ENCODE assay signal across 32 cellular contexts in the genomic region with DNA sequence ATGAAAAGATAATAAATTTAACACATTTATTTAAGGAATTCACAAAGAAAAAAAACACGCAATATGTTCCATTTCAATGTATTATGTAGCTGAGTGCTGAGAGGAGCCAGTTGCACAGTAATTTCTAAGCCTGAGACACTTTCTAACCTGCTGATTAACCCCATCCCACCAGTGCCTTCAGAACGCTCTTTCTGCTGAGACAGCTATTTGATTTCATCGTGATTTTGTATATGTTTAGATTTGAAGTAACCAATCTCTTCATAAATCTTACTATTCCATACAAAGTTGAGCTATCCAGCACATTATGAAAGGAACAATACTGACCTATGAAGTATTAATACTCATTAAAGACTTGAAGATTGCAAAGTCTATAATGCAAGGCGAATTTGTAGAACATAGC.
"Had no signal": no experiment of that assay in that cellular context is flagged by ENCODE, and none has a peak within 500 bp of the region (broad histone marks: within the 10 kb centered on the region; RNA-seq: fewer than 3 reads in every experiment).

No MANE protein-coding gene starts in this region.

- DNase-seq: naive thymus-derived CD4-positive, alpha-beta T cell; natural killer cell; nucleus accumbens; posterior cingulate gyrus; psoas muscle; right cardiac atrium; spleen; stimulated activated CD4-positive, alpha-beta T cell treated with anti-CD3 and anti-CD28 coated beads, Interleukin-12 subunit alpha, Interleukin-12 subunit beta, amount 100 ng/mL, for 4 hours; stimulated activated CD4-positive, alpha-beta T cell treated with anti-CD3 and anti-CD28 coated beads, Interleukin-1b, Interleukin-23, amount 100 ng/mL, for 48 hours; stimulated activated CD4-positive, alpha-beta T cell treated with anti-CD3 and anti-CD28 coated beads, Interleukin-4, amount 100 ng/mL, for 1 hour; stimulated activated CD4-positive, alpha-beta T cell treated with anti-CD3 and anti-CD28 coated beads, Interleukin-4, amount 100 ng/mL, for 4 hours; stimulated activated CD8-positive, alpha-beta memory T cell treated with anti-CD3 and anti-CD28 coated beads, Interleukin-4, amount 100 ng/mL, for 48 hours; stimulated activated naive CD4-positive, alpha-beta T cell; stimulated activated naive CD8-positive, alpha-beta T cell treated with anti-CD3 and anti-CD28 coated beads, Interleukin-15, amount 100 ng/mL, for 72 hours; stimulated activated naive CD8-positive, alpha-beta T cell treated with anti-CD3 and anti-CD28 coated beads, Interleukin-15, Interleukin-2, amounts not matched to agents 100 U/mL and 50 U/mL, for 24 hours; substantia nigra; testis; tibial artery; transverse colon; upper lobe of right lung; uterus had no signal

- H3K9ac ChIP-seq: parathyroid adenoma had no signal

- H3K27me3 Mint-ChIP-seq: naive thymus-derived CD4-positive, alpha-beta T cell; progenitor cell of endocrine pancreas; stimulated activated memory B cell treated with anti-CD40 and anti-IgM and Interleukin-4, amounts not matched to agents 10 μg/mL and 1 μg/mL and 100 μg/mL, for 72 hours; stimulated activated naive CD8-positive, alpha-beta T cell treated with anti-CD3 and anti-CD28 coated beads, Interleukin-15, amount 100 ng/mL, for 72 hours; type B pancreatic cell had no signal

- H3K36me3 Mint-ChIP-seq: naive thymus-derived CD4-positive, alpha-beta T cell; natural killer cell; stimulated activated memory B cell treated with anti-CD40 and anti-IgM and Interleukin-4, amounts not matched to agents 10 μg/mL and 1 μg/mL and 100 μg/mL, for 72 hours; type B pancreatic cell had no signal

- H3K27ac ChIP-seq: neutrophil, parathyroid adenoma, psoas muscle, skin epidermis, spleen, suprapubic skin, testis, tibial artery, transverse colon, upper lobe of right lung, uterus had no signal

- H3K9me3 Mint-ChIP-seq: nephron, neural crest cell, type B pancreatic cell had no signal

- H3K4me2 ChIP-seq: smooth muscle cell had no signal

- H3K4me1 ChIP-seq: parathyroid adenoma, psoas muscle, spleen, suprapubic skin, testis, tibial artery, transverse colon, upper lobe of right lung, uterus had no signal

- H3K4me3 Mint-ChIP-seq: naive thymus-derived CD4-positive, alpha-beta T cell; natural killer cell; nephron; neural crest cell; stimulated activated memory B cell treated with anti-CD40 and anti-IgM and Interleukin-4, amounts not matched to agents 10 μg/mL and 1 μg/mL and 100 μg/mL, for 72 hours; stimulated activated naive CD8-positive, alpha-beta T cell treated with anti-CD3 and anti-CD28 coated beads, Interleukin-15, amount 100 ng/mL, for 72 hours; type B pancreatic cell had no signal

- H3K36me3 ChIP-seq: neutrophil, spleen, suprapubic skin, tibial artery, transverse colon, upper lobe of right lung, uterus had no signal

- H3K4me3 ChIP-seq: psoas muscle, skin epidermis, smooth muscle cell, spleen, suprapubic skin, testis, tibial artery, transverse colon, upper lobe of right lung, uterus had no signal

- H3K27ac Mint-ChIP-seq: naive thymus-derived CD4-positive, alpha-beta T cell; natural killer cell; nephron; progenitor cell of endocrine pancreas; stimulated activated memory B cell treated with anti-CD40 and anti-IgM and Interleukin-4, amounts not matched to agents 10 μg/mL and 1 μg/mL and 100 μg/mL, for 72 hours; stimulated activated naive CD8-positive, alpha-beta T cell treated with anti-CD3 and anti-CD28 coated beads, Interleukin-15, amount 100 ng/mL, for 72 hours; type B pancreatic cell had no signal

- H3K4me1 Mint-ChIP-seq: naive thymus-derived CD4-positive, alpha-beta T cell; natural killer cell; nephron; neural crest cell; stimulated activated memory B cell treated with anti-CD40 and anti-IgM and Interleukin-4, amounts not matched to agents 10 μg/mL and 1 μg/mL and 100 μg/mL, for 72 hours; stimulated activated naive CD8-positive, alpha-beta T cell treated with anti-CD3 and anti-CD28 coated beads, Interleukin-15, amount 100 ng/mL, for 72 hours had no signal

- ATAC-seq: naive thymus-derived CD4-positive, alpha-beta T cell; natural killer cell; psoas muscle; right cardiac atrium; sciatic nerve; stimulated activated memory B cell treated with anti-CD40 and anti-IgM and Interleukin-4, amounts not matched to agents 10 μg/mL and 1 μg/mL and 100 μg/mL, for 72 hours; stimulated activated naive CD8-positive, alpha-beta T cell treated with anti-CD3 and anti-CD28 coated beads, Interleukin-15, amount 100 ng/mL, for 72 hours; stimulated activated naive CD8-positive, alpha-beta T cell treated with anti-CD3 and anti-CD28 coated beads, Interleukin-15, Interleukin-2, amounts not matched to agents 100 U/mL and 50 U/mL, for 24 hours; upper lobe of right lung had no signal

- H3K9me3 ChIP-seq: neutrophil, psoas muscle, spleen, suprapubic skin, testis, tibial artery, transverse colon, upper lobe of right lung, uterus had no signal
